9 cellular contexts compared by ENCODE assay signal in the genomic region with DNA sequence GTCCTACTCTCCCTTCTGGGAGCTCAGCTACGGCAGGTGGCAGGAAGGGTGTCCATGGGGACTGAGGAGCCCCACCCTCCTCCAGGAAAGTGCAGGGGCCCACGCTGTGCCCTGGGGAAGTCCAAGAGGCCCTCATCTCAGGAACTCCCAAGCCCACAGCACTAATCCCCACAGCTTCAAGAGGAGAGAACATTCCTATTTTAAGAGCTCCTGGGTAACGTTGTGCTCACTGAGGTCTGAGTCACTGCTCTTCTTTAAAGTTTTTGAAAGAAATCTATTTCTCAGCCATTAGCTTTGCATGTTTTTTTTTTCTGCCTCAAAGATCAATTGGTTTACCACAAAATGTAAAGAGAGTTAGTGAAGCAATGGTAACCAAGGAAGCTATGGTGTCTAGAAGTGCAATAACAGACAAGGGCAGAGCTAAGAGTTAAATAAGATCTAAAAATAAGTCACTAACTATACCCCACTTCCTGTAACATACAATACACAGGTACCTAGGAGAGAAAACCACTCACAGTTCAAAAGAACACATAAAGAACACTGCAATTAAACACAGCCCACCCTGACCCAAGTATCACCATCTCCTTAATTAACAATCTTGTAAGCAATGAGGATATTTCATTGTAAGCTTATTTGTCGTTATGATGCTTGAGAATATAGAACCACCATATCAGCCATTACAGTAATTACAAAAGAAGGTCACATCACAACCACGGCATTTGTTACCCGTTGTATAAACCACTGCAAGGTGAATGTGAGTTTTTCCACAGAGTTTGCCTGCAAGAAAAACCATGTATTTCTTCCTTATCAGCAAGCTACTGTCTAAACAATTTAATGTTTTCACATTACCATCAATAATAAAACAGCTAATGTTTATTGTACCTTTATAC.
DNase-seq lines count a peak whose midpoint lies in the region; ATAC-seq and TF ChIP-seq lines count a peak whose summit lies in the region.
"Had no signal": no experiment of that assay in that cellular context is flagged by ENCODE, and none has a peak within 500 bp of the region (broad histone marks: within the 10 kb centered on the region; RNA-seq: fewer than 3 reads in every experiment).

No MANE protein-coding gene starts in this region.

- H3K9me3 ChIP-seq in SU-DHL-6 (ENCODE audit: insufficient read depth, low read length) (no peaks in the 10 kb centered on the region), testis (no peaks in the 10 kb centered on the region)
- H3K9me3 ChIP-seq: heart left ventricle had no signal

- peak overlapping the region; percentile 4; the same call in 1 of the 2 replicates for H3K27ac ChIP-seq in SU-DHL-6 (ENCODE audit: low read depth, low read length)
- H3K27ac ChIP-seq in testis, result no peak overlapping the region

- peaks cover 13% of the 10 kb centered on the region for H3K4me1 ChIP-seq in testis

- H3K27me3 Mint-ChIP-seq in T-helper 1 cell treated with Interleukin-12 subunit alpha and Interleukin-12 subunit beta and Interleukin-4 antibody, amounts not matched to agents 30 μg/mL and 1 μg/mL, for 36 hours (ENCODE audit: low read depth), result no peaks in the 10 kb centered on the region
- no peaks in the 10 kb centered on the region for H3K27me3 Mint-ChIP-seq in natural killer cell treated with Interleukin-12 subunit alpha and Interleukin-12 subunit beta and Interleukin-15 and Interleukin-18, amount 100 ng/mL, for 72 hours

- ATAC-seq in HG02759 (IDR thresholded peaks at IDR 0.05; ENCODE audit: unreplicated experiment), result peak; percentile 87
- ATAC-seq in natural killer cell treated with Interleukin-12 subunit alpha and Interleukin-12 subunit beta and Interleukin-15 and Interleukin-18, amount 100 ng/mL, for 72 hours, result peak; percentile 60 to 75

- H3F3A ChIP-seq in SU-DHL-6 (ENCODE audit: insufficient read depth), result no peaks in the 10 kb centered on the region

- H3K36me3 Mint-ChIP-seq in T-helper 1 cell treated with Interleukin-12 subunit alpha and Interleukin-12 subunit beta and Interleukin-4 antibody, amounts not matched to agents 30 μg/mL and 1 μg/mL, for 36 hours (ENCODE audit: low read depth), result no peaks in the 10 kb centered on the region
- no peaks in the 10 kb centered on the region for H3K36me3 Mint-ChIP-seq in natural killer cell treated with Interleukin-12 subunit alpha and Interleukin-12 subunit beta and Interleukin-15 and Interleukin-18, amount 100 ng/mL, for 72 hours

- H3K27ac Mint-ChIP-seq in T-helper 1 cell treated with Interleukin-12 subunit alpha and Interleukin-12 subunit beta and Interleukin-4 antibody, amounts not matched to agents 30 μg/mL and 1 μg/mL, for 36 hours, result peak overlapping the region; percentile 86
- H3K27ac Mint-ChIP-seq in natural killer cell treated with Interleukin-12 subunit alpha and Interleukin-12 subunit beta and Interleukin-15 and Interleukin-18, amount 100 ng/mL, for 72 hours, result peak overlapping the region; percentile 15 to 45

- TF ChIP-seq CTCF in SU-DHL-6 (IDR thresholded peaks at IDR 0.05; ENCODE audit: insufficient read depth, low read length, poor library complexity, severe bottlenecking) (no peak), testis (IDR thresholded peaks at IDR 0.05) (no peak)

- H3K36me3 ChIP-seq in SU-DHL-6 (ENCODE audit: low read length) (no peaks in the 10 kb centered on the region), testis (ENCODE audit: low read depth, missing control alignments) (no peaks in the 10 kb centered on the region)
- H3K36me3 ChIP-seq: heart left ventricle had no signal

- intact Hi-C loops in testis (cut with DNase I; ENCODE audit: low total_unique reads), result no loop called here
- intact Hi-C loops in posterior vena cava (cut with DNase I), result no loop called here

- H3K4me3 ChIP-seq in SU-DHL-6 (ENCODE audit: insufficient read depth, low read length, poor library complexity, severe bottlenecking) (no peak overlapping the region), testis (no peak overlapping the region)

- DNase-seq in T-helper 1 cell (no peak), testis (no peak), posterior vena cava (ENCODE audit: low spot score) (no peak), NCI-H187 treated with DMSO at 0.1 percent for 48 hours (lab: John Stamatoyannopoulos, UW) (no peak)
- DNase-seq in natural killer cell treated with Interleukin-12 subunit alpha and Interleukin-12 subunit beta and Interleukin-15 and Interleukin-18, amount 100 ng/mL, for 72 hours (ENCODE audit: low spot score), result no peak
- DNase-seq: heart left ventricle had no signal

- peaks cover 21% of the 10 kb centered on the region for H3K4me1 Mint-ChIP-seq in T-helper 1 cell treated with Interleukin-12 subunit alpha and Interleukin-12 subunit beta and Interleukin-4 antibody, amounts not matched to agents 30 μg/mL and 1 μg/mL, for 36 hours (ENCODE audit: low read depth)
- H3K4me1 Mint-ChIP-seq in natural killer cell treated with Interleukin-12 subunit alpha and Interleukin-12 subunit beta and Interleukin-15 and Interleukin-18, amount 100 ng/mL, for 72 hours (ENCODE audit: low read depth in 2 of 2), result peaks cover 21 to 23% of the 10 kb centered on the region in 2 donors

- H3K4me3 Mint-ChIP-seq in T-helper 1 cell treated with Interleukin-12 subunit alpha and Interleukin-12 subunit beta and Interleukin-4 antibody, amounts not matched to agents 30 μg/mL and 1 μg/mL, for 36 hours, result peak overlapping the region; percentile 41
- peak overlapping the region; percentile 53 for H3K4me3 Mint-ChIP-seq in natural killer cell treated with Interleukin-12 subunit alpha and Interleukin-12 subunit beta and Interleukin-15 and Interleukin-18, amount 100 ng/mL, for 72 hours

- H3K27me3 ChIP-seq in SU-DHL-6 (ENCODE audit: low read length), result no peaks in the 10 kb centered on the region
- H3K27me3 ChIP-seq in testis, result no peaks in the 10 kb centered on the region
- H3K27me3 ChIP-seq: heart left ventricle had no signal

- TF ChIP-seq POLR2A in testis (IDR thresholded peaks at IDR 0.05), result no peak

- H3K9me2 ChIP-seq in SU-DHL-6 (replicated peaks; ENCODE audit: insufficient read depth, low read length), result no peaks in the 10 kb centered on the region

- H3K9ac ChIP-seq in SU-DHL-6 (ENCODE audit: low read length), result no peak overlapping the region

- no peak overlapping the region for H2AFZ ChIP-seq in SU-DHL-6 (ENCODE audit: low read depth, low read length, severe bottlenecking)

- 77 to 87% methylated on average over 6 of the region's 6 CpGs for WGBS in testis, 2 donors

- H3K79me2 ChIP-seq in SU-DHL-6 (ENCODE audit: insufficient read depth, low read length), result no peaks in the 10 kb centered on the region

- H3K4me2 ChIP-seq in SU-DHL-6 (ENCODE audit: low read depth, low read length, poor library complexity, severe bottlenecking), result peak overlapping the region; percentile 35

- H3K9me3 Mint-ChIP-seq in T-helper 1 cell treated with Interleukin-12 subunit alpha and Interleukin-12 subunit beta and Interleukin-4 antibody, amounts not matched to agents 30 μg/mL and 1 μg/mL, for 36 hours, result no peaks in the 10 kb centered on the region
- no peaks in the 10 kb centered on the region for H3K9me3 Mint-ChIP-seq in natural killer cell treated with Interleukin-12 subunit alpha and Interleukin-12 subunit beta and Interleukin-15 and Interleukin-18, amount 100 ng/mL, for 72 hours

- no peaks in the 10 kb centered on the region for H4K20me1 ChIP-seq in SU-DHL-6 (ENCODE audit: low read depth, low read length)
